In genomic region chr6:6660339-6661045, GRCh38 we compare ENCODE assay signal across 1 cellular context.
TF ChIP-seq lines count a peak whose summit lies in the region.

No MANE protein-coding gene starts in this region.

TF ChIP-seq in H1, 55 proteins besides CTCF, POLR2A, EP300 and RAD21 (continued from another document):
- TF ChIP-seq, protein P1, sequence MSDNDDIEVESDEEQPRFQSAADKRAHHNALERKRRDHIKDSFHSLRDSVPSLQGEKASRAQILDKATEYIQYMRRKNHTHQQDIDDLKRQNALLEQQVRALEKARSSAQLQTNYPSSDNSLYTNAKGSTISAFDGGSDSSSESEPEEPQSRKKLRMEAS (IDR thresholded peaks at IDR 0.05): peak; percentile 43; the same call in 1 of the 2 replicates
- TF ChIP-seq, protein P2, sequence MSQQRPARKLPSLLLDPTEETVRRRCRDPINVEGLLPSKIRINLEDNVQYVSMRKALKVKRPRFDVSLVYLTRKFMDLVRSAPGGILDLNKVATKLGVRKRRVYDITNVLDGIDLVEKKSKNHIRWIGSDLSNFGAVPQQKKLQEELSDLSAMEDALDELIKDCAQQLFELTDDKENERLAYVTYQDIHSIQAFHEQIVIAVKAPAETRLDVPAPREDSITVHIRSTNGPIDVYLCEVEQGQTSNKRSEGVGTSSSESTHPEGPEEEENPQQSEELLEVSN (IDR thresholded peaks at IDR 0.05): peak; percentile 79
